In genomic region chr20:62156592-62157386, GRCh38 we compare ENCODE assay signal across 8 cellular contexts. TPM values are rescaled to one million over a fixed set of nuclear protein-coding genes. Genes with fewer than 3 reads are reported as not detected.
DNase-seq lines count a peak whose midpoint lies in the region; ATAC-seq, FAIRE-seq and TF ChIP-seq lines count a peak whose summit lies in the region.

No MANE protein-coding gene starts in this region.

- no TSS peak for BruUV-seq in K562 (replicated peaks; lab: Mats Ljungman, UMichigan)

- intact Hi-C loops in K562 (cut with micrococcal nuclease), result loop anchor here (5.0 kb wide), 1 partner anchor 144 kb away; no protein-coding TSS in a partner anchor

- ATAC-seq in K562, result peak; percentile 99

- H3K79me2 ChIP-seq in K562 (ENCODE audit: control insufficient read depth, insufficient read depth, low read length), result peaks cover 74% of the 10 kb centered on the region

- no peaks in the 10 kb centered on the region for H3K9me3 ChIP-seq in K562 (replicated peaks; ENCODE audit: control insufficient read depth, insufficient read depth, low read depth, low read length)

- TF ChIP-seq EP300 in K562 (IDR thresholded peaks at IDR 0.05; ENCODE audit: low read length), result no peak

- peaks cover 6 to 7% of the 10 kb centered on the region in 2 donors for H3K4me1 Mint-ChIP-seq in immature natural killer cell

- no peak for TF ChIP-seq POLR2A in K562 (conservative IDR thresholded peaks at IDR 0.05)

- no peak overlapping the region for H3K4me2 ChIP-seq in K562 (ENCODE audit: insufficient read depth, low read length)

- H3K9ac ChIP-seq in K562 (ENCODE audit: insufficient read depth in 1 of 2, low read depth in 2 of 2, low read length in 2 of 2), result peak overlapping the region in 1 of 2 experiments; percentile 73; a peak in 2 of 4 replicates

- H3K4me1 ChIP-seq in K562 (replicated peaks in 1 of 2; ENCODE audit: control insufficient read depth in 2 of 2, insufficient read depth in 2 of 2, low read length in 2 of 2), result peaks cover 2 to 44% of the 10 kb centered on the region in 2 experiments; a peak in 3 of 5 replicates

- peak; percentile 59 for FAIRE-seq in K562 (lab: Jason Lieb, UNC)

- H4K20me1 ChIP-seq in K562 (replicated peaks; ENCODE audit: control insufficient read depth, insufficient read depth, low read length), result peaks cover 18% of the 10 kb centered on the region

- DNase-seq in G401 (ENCODE audit: low spot score) (peak; percentile 78), HK-2 (ENCODE audit: unreplicated experiment) (peak; percentile 52), T-helper 22 cell (ENCODE audit: low read depth) (peak; percentile 46), K562 (ENCODE audit: extremely low read depth in 1 of 4, low spot score in 3 of 4) (peak; percentile 75 to 84 (median 80)), immature natural killer cell (peak; percentile 73 to 76 (median 75)), T1000 (lab: John Stamatoyannopoulos, UW) (no peak), NCI-H1048 (lab: John Stamatoyannopoulos, UW) (no peak)
- peak; percentile 76 for DNase-seq in stimulated activated CD4-positive, alpha-beta T cell treated with anti-CD3 and anti-CD28 coated beads, Interleukin-4, amount 100 ng/mL, for 24 hours

- H3K27ac ChIP-seq in K562 (ENCODE audit: extremely low read depth, low read depth, low read length), result peak overlapping the region; percentile 24; the same call in 1 of the 3 replicates

- CTCF ChIA-PET in K562 (lab: Yijun Ruan, JAX; ENCODE audit: low intra/inter-chr PET ratio), result interaction anchor here (0.7 to 3.3 kb wide), 3 partner anchors 24 to 148 kb away, joined by 3 to 12 read pairs (median 3); no protein-coding TSS in a partner anchor

- in situ Hi-C loops in G401 (cut with HindIII; ENCODE audit: low sequenced_read_pairs), result no loop called here
- in situ Hi-C loops in K562 (cut with MboI), result no loop called here

- WGBS in K562 (ENCODE audit: insufficient coverage, low coverage, missing lambda C conversion rate), result 58% methylated on average over 20 of the region's 24 CpGs

- H3K4me3 ChIP-seq in K562, result no peak overlapping the region

- H3K9me1 ChIP-seq in K562 (ENCODE audit: control insufficient read depth, insufficient read depth, low read length), result peaks cover 5% of the 10 kb centered on the region

- H3K36me3 ChIP-seq in K562 (ENCODE audit: control insufficient read depth, insufficient read depth, low read length), result peaks cover 93% of the 10 kb centered on the region; the same call in 2 of the 3 replicates

- no peaks in the 10 kb centered on the region for H3K27me3 ChIP-seq in K562 (ENCODE audit: control insufficient read depth in 2 of 2, insufficient read depth in 2 of 2, low read length in 2 of 2)

- TF ChIP-seq RAD21 in K562 (CRISPR knock-in tag; conservative IDR thresholded peaks at IDR 0.05 in 1 of 2, IDR thresholded peaks at IDR 0.05 in 1 of 2), result peak in 1 of 2 experiments; percentile 67; a peak in 2 of 4 replicates

- no peak overlapping the region for H3K4me3 Mint-ChIP-seq in immature natural killer cell

- no peak overlapping the region for H3K27ac Mint-ChIP-seq in immature natural killer cell

- POLR2A ChIA-PET in K562 (lab: Yijun Ruan, JAX), result interaction anchor here (0.6 to 0.7 kb wide), 2 partner anchors 18 to 90 kb away, joined by 3 read pairs; no protein-coding TSS in a partner anchor

- peaks cover 14 to 23% (median 16%) of the 10 kb centered on the region in 3 donors for H3K36me3 Mint-ChIP-seq in immature natural killer cell

- H3K9me3 Mint-ChIP-seq in immature natural killer cell, result no peaks in the 10 kb centered on the region

- H3K27me3 Mint-ChIP-seq in immature natural killer cell (ENCODE audit: low read depth in 3 of 3), result peaks cover 2 to 16% (median 2%) of the 10 kb centered on the region in 3 donors

- H2AFZ ChIP-seq in K562 (ENCODE audit: low read depth, low read length), result no peak overlapping the region

- peak; percentile 78 to 95 (median 83) for TF ChIP-seq CTCF in K562 (IDR thresholded peaks at IDR 0.05 in 2 of 3, conservative IDR thresholded peaks at IDR 0.05 in 1 of 3; ENCODE audit: insufficient read depth in 2 of 3, low read depth in 1 of 3, low read length in 3 of 3)

RNA-seq across cellular contexts. Expression of gene SS18L1, which starts 13.2 kb away (rescaled TPM):
- 9.6 and 13.2 TPM in 2 replicates for total RNA-seq in G401 (2014; rRNA removed; shearing (Covaris generic))
- total RNA-seq in K562 (2011; cell fraction: chromatin; rRNA removed; ENCODE audit: low replicate concordance), result 73.1 and 90.7 TPM in 2 replicates
- total RNA-seq in K562 (2011; cell fraction: nucleolus; rRNA removed), result 42.7 and 52.5 TPM in 2 replicates
- 50.7 and 61.9 TPM in 2 replicates for total RNA-seq in K562 (2011; cell fraction: nucleoplasm; rRNA removed)
- total RNA-seq in K562 (2014; rRNA removed) (17.5 and 22.4 TPM in 2 replicates), K562 (2014; rRNA removed; fragmentation: Illumina TruSeq; extraction: Trizol) (10.8 and 12.8 TPM in 2 replicates), K562 (2015; rRNA removed; fragmentation: Illumina TruSeq; extraction: Trizol) (15.1 and 15.2 TPM in 2 replicates), K562 (2021) (21.1 and 21.3 TPM in 2 replicates)
- polyA plus RNA-seq in K562 (2011; rRNA removed) (19.6 and 22.3 TPM in 2 replicates), K562 (2014; fragmentation: Illumina TruSeq; extraction: Trizol) (14.9 and 15.3 TPM in 2 replicates), K562 (2014; fragmentation: Nextera tagmentation; extraction: Ambion mirVana) (1 to 10 TPM; 2.7 to 3.0 TPM), K562 (2014; rRNA removed) (28.3 and 32.6 TPM in 2 replicates), immature natural killer cell (under 1 TPM in 2 of 3 donors, not detected in 1; 0.39 to 0.68 TPM)
- polyA plus RNA-seq in K562 (2011; cell fraction: cytosol; rRNA removed), result 20.5 and 44.1 TPM in 2 replicates
- polyA plus RNA-seq in K562 (2011; cell fraction: nucleus; rRNA removed), result 37.1 and 62.5 TPM in 2 replicates
- 15.5 and 18.1 TPM in 2 replicates for polyA plus RNA-seq in K562 (2012)
- 7.9 and 11.9 TPM in 2 replicates for polyA minus RNA-seq in K562 (2011; rRNA and poly(A)+ RNA removed)
- polyA minus RNA-seq in K562 (2011; cell fraction: cytosol; rRNA and poly(A)+ RNA removed), result 13.6 and 15.9 TPM in 2 replicates
- polyA minus RNA-seq in K562 (2011; cell fraction: nucleus; rRNA and poly(A)+ RNA removed), result 21.1 and 22.5 TPM in 2 replicates

RNA-seq across cellular contexts. Expression of gene PSMA7, which starts 13.6 kb away (rescaled TPM):
- total RNA-seq in G401 (2014; rRNA removed; shearing (Covaris generic)), result 631 and 699 TPM in 2 replicates
- total RNA-seq in K562 (2011; cell fraction: chromatin; rRNA removed; ENCODE audit: low replicate concordance), result 103 and 137 TPM in 2 replicates
- 121 and 134 TPM in 2 replicates for total RNA-seq in K562 (2011; cell fraction: nucleolus; rRNA removed)
- total RNA-seq in K562 (2011; cell fraction: nucleoplasm; rRNA removed), result 107 and 114 TPM in 2 replicates
- total RNA-seq in K562 (2014; rRNA removed), result 490 and 510 TPM in 2 replicates
- total RNA-seq in K562 (2014; rRNA removed; fragmentation: Illumina TruSeq; extraction: Trizol), result 263 and 283 TPM in 2 replicates
- total RNA-seq in K562 (2015; rRNA removed; fragmentation: Illumina TruSeq; extraction: Trizol), result 289 and 308 TPM in 2 replicates
- 413 and 431 TPM in 2 replicates for total RNA-seq in K562 (2021)
- polyA plus RNA-seq in K562 (2011; rRNA removed), result 404 and 422 TPM in 2 replicates
- polyA plus RNA-seq in K562 (2011; cell fraction: cytosol; rRNA removed), result 449 and 653 TPM in 2 replicates
- 316 and 321 TPM in 2 replicates for polyA plus RNA-seq in K562 (2011; cell fraction: nucleus; rRNA removed)
- 293 and 411 TPM in 2 replicates for polyA plus RNA-seq in K562 (2012)
- polyA plus RNA-seq in K562 (2014; fragmentation: Illumina TruSeq; extraction: Trizol), result 257 and 356 TPM in 2 replicates
- polyA plus RNA-seq in K562 (2014; fragmentation: Nextera tagmentation; extraction: Ambion mirVana), result 100 to 1,000 TPM; 303 to 393 TPM
- polyA plus RNA-seq in K562 (2014; rRNA removed), result 472 and 507 TPM in 2 replicates
- polyA minus RNA-seq in K562 (2011; rRNA and poly(A)+ RNA removed), result 166 and 211 TPM in 2 replicates
- polyA minus RNA-seq in K562 (2011; cell fraction: cytosol; rRNA and poly(A)+ RNA removed), result 85.6 and 105 TPM in 2 replicates
- 46.9 and 66.2 TPM in 2 replicates for polyA minus RNA-seq in K562 (2011; cell fraction: nucleus; rRNA and poly(A)+ RNA removed)
- polyA plus RNA-seq in immature natural killer cell, result 100 to 1,000 TPM; 497 to 643 (median 622) TPM

RNA-seq across cellular contexts. Expression of gene MTG2, which starts 26.0 kb away (rescaled TPM):
- total RNA-seq in G401 (2014; rRNA removed; shearing (Covaris generic)), result 30.6 and 48.2 TPM in 2 replicates
- 78.3 and 113 TPM in 2 replicates for total RNA-seq in K562 (2011; cell fraction: chromatin; rRNA removed; ENCODE audit: low replicate concordance)
- 67.9 and 70.7 TPM in 2 replicates for total RNA-seq in K562 (2011; cell fraction: nucleolus; rRNA removed)
- total RNA-seq in K562 (2011; cell fraction: nucleoplasm; rRNA removed), result 77.2 and 104 TPM in 2 replicates
- total RNA-seq in K562 (2014; rRNA removed) (44.6 and 63.8 TPM in 2 replicates), K562 (2014; rRNA removed; fragmentation: Illumina TruSeq; extraction: Trizol) (21.5 and 21.7 TPM in 2 replicates), K562 (2015; rRNA removed; fragmentation: Illumina TruSeq; extraction: Trizol) (39.6 and 44.5 TPM in 2 replicates), K562 (2021) (65.1 and 67.5 TPM in 2 replicates)
- polyA plus RNA-seq in K562 (2011; rRNA removed) (32.3 and 33.1 TPM in 2 replicates), K562 (2014; fragmentation: Illumina TruSeq; extraction: Trizol) (53.9 and 66.5 TPM in 2 replicates), K562 (2014; fragmentation: Nextera tagmentation; extraction: Ambion mirVana) (1 to 10 TPM; 8.7 to 9.3 TPM), K562 (2014; rRNA removed) (58.9 and 67.2 TPM in 2 replicates), immature natural killer cell (10 to 100 TPM; 14.5 to 19.6 (median 15.3) TPM)
- polyA plus RNA-seq in K562 (2011; cell fraction: cytosol; rRNA removed), result 43.6 and 66.7 TPM in 2 replicates
- 27.6 and 41.4 TPM in 2 replicates for polyA plus RNA-seq in K562 (2011; cell fraction: nucleus; rRNA removed)
- 35.8 and 52.8 TPM in 2 replicates for polyA plus RNA-seq in K562 (2012)
- polyA minus RNA-seq in K562 (2011; rRNA and poly(A)+ RNA removed), result 20.0 and 26.4 TPM in 2 replicates
- 21.5 and 30.5 TPM in 2 replicates for polyA minus RNA-seq in K562 (2011; cell fraction: cytosol; rRNA and poly(A)+ RNA removed)
- polyA minus RNA-seq in K562 (2011; cell fraction: nucleus; rRNA and poly(A)+ RNA removed), result 14.5 and 18.4 TPM in 2 replicates

RNA-seq across cellular contexts. Expression of gene LSM14B, which starts 34.5 kb away (rescaled TPM):
- total RNA-seq in G401 (2014; rRNA removed; shearing (Covaris generic)), result 73.9 and 86.4 TPM in 2 replicates
- total RNA-seq in K562 (2011; cell fraction: chromatin; rRNA removed; ENCODE audit: low replicate concordance), result 47.0 and 71.4 TPM in 2 replicates
- 35.4 and 42.2 TPM in 2 replicates for total RNA-seq in K562 (2011; cell fraction: nucleolus; rRNA removed)
- total RNA-seq in K562 (2011; cell fraction: nucleoplasm; rRNA removed), result 57.3 and 73.7 TPM in 2 replicates
- total RNA-seq in K562 (2014; rRNA removed) (20.2 and 24.8 TPM in 2 replicates), K562 (2014; rRNA removed; fragmentation: Illumina TruSeq; extraction: Trizol) (12.8 and 13.1 TPM in 2 replicates), K562 (2015; rRNA removed; fragmentation: Illumina TruSeq; extraction: Trizol) (21.2 and 21.8 TPM in 2 replicates), K562 (2021) (32.7 and 36.0 TPM in 2 replicates)
- polyA plus RNA-seq in K562 (2011; rRNA removed) (22.6 and 25.8 TPM in 2 replicates), K562 (2014; fragmentation: Illumina TruSeq; extraction: Trizol) (19.5 and 25.0 TPM in 2 replicates), K562 (2014; fragmentation: Nextera tagmentation; extraction: Ambion mirVana) (under 1 TPM; 0.66 to 0.83 TPM), K562 (2014; rRNA removed) (26.5 and 27.8 TPM in 2 replicates), immature natural killer cell (1 to 10 TPM in 2 of 3 donors, under 1 TPM in 1; 0.19 to 1.9 (median 1.4) TPM)
- 19.5 and 43.4 TPM in 2 replicates for polyA plus RNA-seq in K562 (2011; cell fraction: cytosol; rRNA removed)
- 40.4 and 59.2 TPM in 2 replicates for polyA plus RNA-seq in K562 (2011; cell fraction: nucleus; rRNA removed)
- polyA plus RNA-seq in K562 (2012), result 25.9 and 36.4 TPM in 2 replicates
- polyA minus RNA-seq in K562 (2011; rRNA and poly(A)+ RNA removed), result 16.3 and 20.9 TPM in 2 replicates
- polyA minus RNA-seq in K562 (2011; cell fraction: cytosol; rRNA and poly(A)+ RNA removed), result 13.7 and 20.2 TPM in 2 replicates
- polyA minus RNA-seq in K562 (2011; cell fraction: nucleus; rRNA and poly(A)+ RNA removed), result 14.7 and 21.3 TPM in 2 replicates

Comparison
In these comparisons a context has a peak if more than half of its experiments do, and no peak if none do; other contexts are left out.
1. DNase-seq: peak in G401 (single experiment), HK-2 (single experiment), T-helper 22 cell (single experiment), K562 (4 of 4), immature natural killer cell (3 of 3) and stimulated activated CD4-positive, alpha-beta T cell treated with anti-CD3 and anti-CD28 coated beads, Interleukin-4, amount 100 ng/mL, for 24 hours (single experiment); none in T1000 (single experiment) and NCI-H1048 (single experiment).